Comparison of ENCODE assay signal across 16 cellular contexts in genomic region chrX:100939336-100939735, GRCh38. TPM values are rescaled to one million over a fixed set of nuclear protein-coding genes. Genes with fewer than 3 reads are reported as not detected.
"Had no signal": no experiment of that assay in that cellular context is flagged by ENCODE, and none has a peak within 500 bp of the region (broad histone marks: within the 10 kb centered on the region; RNA-seq: fewer than 3 reads in every experiment).

No MANE protein-coding gene starts in this region.

- DNase-seq: activated CD4-positive, CD25-positive, alpha-beta regulatory T cell treated with anti-CD3 and anti-CD28 coated beads, Interleukin-2, amount 50 U/mL, for 72 hours; activated CD8-positive, alpha-beta memory T cell treated with anti-CD3 and anti-CD28 coated beads for 24 hours; activated effector memory CD4-positive, alpha-beta T cell treated with anti-CD3 and anti-CD28 coated beads, Interleukin-2, amount 50 U/mL, for 16 hours; adrenal gland; central memory CD4-positive, alpha-beta T cell; effector CD8-positive, alpha-beta T cell; lower lobe of right lung; naive B cell; retina; stimulated activated CD4-positive, alpha-beta T cell treated with anti-CD3 and anti-CD28 coated beads, Interleukin-15, amount 100 ng/mL, for 24 hours; stimulated activated CD4-positive, alpha-beta T cell treated with anti-CD3 and anti-CD28 coated beads, Interleukin-4, amount 100 ng/mL, for 24 hours; tibial artery had no signal

- H3K36me3 Mint-ChIP-seq: naive B cell had no signal

- ATAC-seq: lower lobe of right lung had no signal

- H3K27me3 Mint-ChIP-seq: naive B cell had no signal

- H3K4me3 Mint-ChIP-seq: naive B cell had no signal

RNA-seq across cellular contexts. Expression of gene XKRX, which starts 10.6 kb away (rescaled TPM):
- total RNA-seq: epithelial cell of proximal tubule; T-helper 2 cell treated with Interferon-gamma antibody and Interleukin-4, amounts not matched to agents 100 ng/mL and 5 ng/mL, for 36 hours had no signal

RNA-seq across cellular contexts. Expression of gene ARL13A, which starts 30.2 kb away (rescaled TPM):
- total RNA-seq: adrenal gland; epithelial cell of proximal tubule; hepatocyte; kidney epithelial cell; lower lobe of right lung; T-helper 2 cell treated with Interferon-gamma antibody and Interleukin-4, amounts not matched to agents 100 ng/mL and 5 ng/mL, for 36 hours had no signal
- polyA plus RNA-seq: adrenal gland, hepatocyte had no signal
